ENCODE assay signal across 1 cellular context in genomic region chr12:112978163-112979081, GRCh38.
TF ChIP-seq lines count a peak whose summit lies in the region.

Gene OAS2 (plus strand): TSS chr12:112978519. CDS start chr12:112978609, 90 bp downstream.

TF ChIP-seq in SK-N-SH treated with all-trans-retinoic acid at 6 μM for 48 hours, 23 proteins besides CTCF, POLR2A, EP300 and RAD21 (continued from another document):
- TF ChIP-seq, protein P1, sequence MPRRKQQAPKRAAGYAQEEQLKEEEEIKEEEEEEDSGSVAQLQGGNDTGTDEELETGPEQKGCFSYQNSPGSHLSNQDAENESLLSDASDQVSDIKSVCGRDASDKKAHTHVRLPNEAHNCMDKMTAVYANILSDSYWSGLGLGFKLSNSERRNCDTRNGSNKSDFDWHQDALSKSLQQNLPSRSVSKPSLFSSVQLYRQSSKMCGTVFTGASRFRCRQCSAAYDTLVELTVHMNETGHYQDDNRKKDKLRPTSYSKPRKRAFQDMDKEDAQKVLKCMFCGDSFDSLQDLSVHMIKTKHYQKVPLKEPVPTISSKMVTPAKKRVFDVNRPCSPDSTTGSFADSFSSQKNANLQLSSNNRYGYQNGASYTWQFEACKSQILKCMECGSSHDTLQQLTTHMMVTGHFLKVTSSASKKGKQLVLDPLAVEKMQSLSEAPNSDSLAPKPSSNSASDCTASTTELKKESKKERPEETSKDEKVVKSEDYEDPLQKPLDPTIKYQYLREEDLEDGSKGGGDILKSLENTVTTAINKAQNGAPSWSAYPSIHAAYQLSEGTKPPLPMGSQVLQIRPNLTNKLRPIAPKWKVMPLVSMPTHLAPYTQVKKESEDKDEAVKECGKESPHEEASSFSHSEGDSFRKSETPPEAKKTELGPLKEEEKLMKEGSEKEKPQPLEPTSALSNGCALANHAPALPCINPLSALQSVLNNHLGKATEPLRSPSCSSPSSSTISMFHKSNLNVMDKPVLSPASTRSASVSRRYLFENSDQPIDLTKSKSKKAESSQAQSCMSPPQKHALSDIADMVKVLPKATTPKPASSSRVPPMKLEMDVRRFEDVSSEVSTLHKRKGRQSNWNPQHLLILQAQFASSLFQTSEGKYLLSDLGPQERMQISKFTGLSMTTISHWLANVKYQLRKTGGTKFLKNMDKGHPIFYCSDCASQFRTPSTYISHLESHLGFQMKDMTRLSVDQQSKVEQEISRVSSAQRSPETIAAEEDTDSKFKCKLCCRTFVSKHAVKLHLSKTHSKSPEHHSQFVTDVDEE (CRISPR knock-in tag; IDR thresholded peaks at IDR 0.05), result no peak
- no peak for TF ChIP-seq ZNF70 (CRISPR knock-in tag; IDR thresholded peaks at IDR 0.05)
- no peak for TF ChIP-seq TCF4 (CRISPR knock-in tag; IDR thresholded peaks at IDR 0.05; ENCODE audit: borderline replicate concordance)
- TF ChIP-seq, protein P2, sequence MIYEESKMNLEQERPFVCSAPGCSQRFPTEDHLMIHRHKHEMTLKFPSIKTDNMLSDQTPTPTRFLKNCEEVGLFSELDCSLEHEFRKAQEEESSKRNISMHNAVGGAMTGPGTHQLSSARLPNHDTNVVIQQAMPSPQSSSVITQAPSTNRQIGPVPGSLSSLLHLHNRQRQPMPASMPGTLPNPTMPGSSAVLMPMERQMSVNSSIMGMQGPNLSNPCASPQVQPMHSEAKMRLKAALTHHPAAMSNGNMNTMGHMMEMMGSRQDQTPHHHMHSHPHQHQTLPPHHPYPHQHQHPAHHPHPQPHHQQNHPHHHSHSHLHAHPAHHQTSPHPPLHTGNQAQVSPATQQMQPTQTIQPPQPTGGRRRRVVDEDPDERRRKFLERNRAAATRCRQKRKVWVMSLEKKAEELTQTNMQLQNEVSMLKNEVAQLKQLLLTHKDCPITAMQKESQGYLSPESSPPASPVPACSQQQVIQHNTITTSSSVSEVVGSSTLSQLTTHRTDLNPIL (CRISPR knock-in tag; IDR thresholded peaks at IDR 0.05; ENCODE audit: low read depth), result no peak
- no peak for TF ChIP-seq CSDC2 (CRISPR knock-in tag; IDR thresholded peaks at IDR 0.05)
- TF ChIP-seq, protein P3, sequence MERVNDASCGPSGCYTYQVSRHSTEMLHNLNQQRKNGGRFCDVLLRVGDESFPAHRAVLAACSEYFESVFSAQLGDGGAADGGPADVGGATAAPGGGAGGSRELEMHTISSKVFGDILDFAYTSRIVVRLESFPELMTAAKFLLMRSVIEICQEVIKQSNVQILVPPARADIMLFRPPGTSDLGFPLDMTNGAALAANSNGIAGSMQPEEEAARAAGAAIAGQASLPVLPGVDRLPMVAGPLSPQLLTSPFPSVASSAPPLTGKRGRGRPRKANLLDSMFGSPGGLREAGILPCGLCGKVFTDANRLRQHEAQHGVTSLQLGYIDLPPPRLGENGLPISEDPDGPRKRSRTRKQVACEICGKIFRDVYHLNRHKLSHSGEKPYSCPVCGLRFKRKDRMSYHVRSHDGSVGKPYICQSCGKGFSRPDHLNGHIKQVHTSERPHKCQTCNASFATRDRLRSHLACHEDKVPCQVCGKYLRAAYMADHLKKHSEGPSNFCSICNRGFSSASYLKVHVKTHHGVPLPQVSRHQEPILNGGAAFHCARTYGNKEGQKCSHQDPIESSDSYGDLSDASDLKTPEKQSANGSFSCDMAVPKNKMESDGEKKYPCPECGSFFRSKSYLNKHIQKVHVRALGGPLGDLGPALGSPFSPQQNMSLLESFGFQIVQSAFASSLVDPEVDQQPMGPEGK (CRISPR knock-in tag; IDR thresholded peaks at IDR 0.05; ENCODE audit: borderline replicate concordance), result no peak
- TF ChIP-seq ZNF8 (CRISPR knock-in tag; IDR thresholded peaks at IDR 0.05), result no peak
- no peak for TF ChIP-seq PPARA (CRISPR knock-in tag; IDR thresholded peaks at IDR 0.05; ENCODE audit: borderline replicate concordance)
- no peak for TF ChIP-seq RARB (CRISPR knock-in tag; IDR thresholded peaks at IDR 0.05)
- no peak for TF ChIP-seq TOX (CRISPR knock-in tag; IDR thresholded peaks at IDR 0.05; ENCODE audit: borderline replicate concordance)
- TF ChIP-seq ZC3H10 (CRISPR knock-in tag; IDR thresholded peaks at IDR 0.05), result no peak
- no peak for TF ChIP-seq GLIS3 (CRISPR knock-in tag; IDR thresholded peaks at IDR 0.05)
